16 cellular contexts compared by ENCODE assay signal in genomic region chr13:33147832-33148231, GRCh38.
DNase-seq lines count a peak whose midpoint lies in the region; TF ChIP-seq lines count a peak whose summit lies in the region.
"Had no signal": no experiment of that assay in that cellular context is flagged by ENCODE, and none has a peak within 500 bp of the region (broad histone marks: within the 10 kb centered on the region; RNA-seq: fewer than 3 reads in every experiment).

No MANE protein-coding gene starts in this region.

- BruUV-seq in OCI-LY7 (replicated peaks; lab: Mats Ljungman, UMichigan) = no TSS peak

- no CpG with 5 or more reads among the region's 3 CpGs for WGBS in H9 (ENCODE audit: extremely low coverage, insufficient read length, low lambda C conversion rate)

- H3K27me3 Mint-ChIP-seq in activated CD4-positive, alpha-beta T cell treated with anti-CD3 and anti-CD28 coated beads, Interleukin-2, amount 10 ng/mL, durations not matched to agents 24 days and 14 days = no peaks in the 10 kb centered on the region
- peaks cover 4% of the 10 kb centered on the region for H3K27me3 Mint-ChIP-seq in activated CD4-positive, alpha-beta T cell treated with anti-CD3 and anti-CD28 coated beads, Interleukin-2, amount 10 ng/mL, durations not matched to agents 7 days and 5 days
- H3K27me3 Mint-ChIP-seq in activated T-helper 2 cell treated with anti-CD3 and anti-CD28 coated beads, Interferon-gamma antibody, Interleukin-2, Interleukin-4, amounts not matched to agents 10 μg/mL and 5 μg/mL and 100 μg/mL, durations not matched to agents 14 hours and 24 hours and 36 hours (ENCODE audit: low read depth) = no peaks in the 10 kb centered on the region
- no peaks in the 10 kb centered on the region for H3K27me3 Mint-ChIP-seq in H9 (ENCODE audit: low read depth)

- no peak overlapping the region for H3K9ac ChIP-seq in H9 (ENCODE audit: extremely low read depth, insufficient read length, low read length)
- H3K9ac ChIP-seq: BLaER1, GM23248 had no signal

- H3K14ac ChIP-seq in H9 (ENCODE audit: insufficient read depth, low read length) = no peak overlapping the region

- H3K36me3 Mint-ChIP-seq in activated CD4-positive, alpha-beta T cell treated with anti-CD3 and anti-CD28 coated beads, Interleukin-2, amount 10 ng/mL, durations not matched to agents 24 days and 14 days (ENCODE audit: low read depth) = peaks cover 28% of the 10 kb centered on the region
- peaks cover 3% of the 10 kb centered on the region for H3K36me3 Mint-ChIP-seq in activated CD4-positive, alpha-beta T cell treated with anti-CD3 and anti-CD28 coated beads, Interleukin-2, amount 10 ng/mL, durations not matched to agents 7 days and 5 days (ENCODE audit: low read depth)
- H3K36me3 Mint-ChIP-seq in activated T-helper 2 cell treated with anti-CD3 and anti-CD28 coated beads, Interferon-gamma antibody, Interleukin-2, Interleukin-4, amounts not matched to agents 10 μg/mL and 5 μg/mL and 100 μg/mL, durations not matched to agents 14 hours and 24 hours and 36 hours (ENCODE audit: low read depth) = peaks cover 25% of the 10 kb centered on the region
- no peaks in the 10 kb centered on the region for H3K36me3 Mint-ChIP-seq in H9 (ENCODE audit: insufficient read depth in 1 of 3, low read depth in 3 of 3)
- H3K36me3 Mint-ChIP-seq: CD8-positive, alpha-beta memory T cell had no signal

- H3K36me3 ChIP-seq in OCI-LY7 (ENCODE audit: insufficient read depth, low read length) = no peaks in the 10 kb centered on the region
- H3K36me3 ChIP-seq: BLaER1 had no signal

- no peaks in the 10 kb centered on the region for H3K79me1 ChIP-seq in H9 (ENCODE audit: insufficient read depth, low read depth, low read length, poor library complexity, severe bottlenecking)

- H3K23ac ChIP-seq in H9 (ENCODE audit: insufficient read length, low read depth, low read length) = no peak overlapping the region

- no peak overlapping the region for H4K5ac ChIP-seq in H9 (ENCODE audit: insufficient read length, low read depth, low read length)

- no peak overlapping the region for H2BK12ac ChIP-seq in H9 (ENCODE audit: insufficient read length, low read depth, low read length)

- H3K4me1 Mint-ChIP-seq in activated CD4-positive, alpha-beta T cell treated with anti-CD3 and anti-CD28 coated beads, Interleukin-2, amount 10 ng/mL, durations not matched to agents 24 days and 14 days = peaks cover 28% of the 10 kb centered on the region
- peaks cover 10% of the 10 kb centered on the region for H3K4me1 Mint-ChIP-seq in activated CD4-positive, alpha-beta T cell treated with anti-CD3 and anti-CD28 coated beads, Interleukin-2, amount 10 ng/mL, durations not matched to agents 7 days and 5 days
- peaks cover 15% of the 10 kb centered on the region for H3K4me1 Mint-ChIP-seq in activated T-helper 2 cell treated with anti-CD3 and anti-CD28 coated beads, Interferon-gamma antibody, Interleukin-2, Interleukin-4, amounts not matched to agents 10 μg/mL and 5 μg/mL and 100 μg/mL, durations not matched to agents 14 hours and 24 hours and 36 hours (ENCODE audit: low read depth)
- no peaks in the 10 kb centered on the region for H3K4me1 Mint-ChIP-seq in H9
- H3K4me1 Mint-ChIP-seq: CD8-positive, alpha-beta memory T cell had no signal

- no peak overlapping the region for H3K4me3 ChIP-seq in OCI-LY7 (ENCODE audit: low read depth, low read length, poor library complexity, severe bottlenecking)
- H3K4me3 ChIP-seq: BLaER1, GM23248 had no signal

- CTCF ChIA-PET in activated CD4-positive, alpha-beta T cell treated with anti-CD3 and anti-CD28 coated beads, Interleukin-2, amount 10 ng/mL, durations not matched to agents 7 days and 5 days (lab: Charles Lee) = no interaction called here
- CTCF ChIA-PET in OCI-LY7 (lab: Charles Lee; ENCODE audit: unreplicated experiment) = no interaction called here

- H4K91ac ChIP-seq in H9 (ENCODE audit: insufficient read length, low read depth, low read length) = no peak overlapping the region

- H4K20me1 ChIP-seq in OCI-LY7 (ENCODE audit: insufficient read depth, low read length) = no peaks in the 10 kb centered on the region
- H4K20me1 ChIP-seq in H9 (ENCODE audit: control insufficient read depth, insufficient read depth, insufficient read length) = no peaks in the 10 kb centered on the region
- H4K20me1 ChIP-seq: BLaER1 had no signal

- peak overlapping the region; percentile 90 for H3K27ac Mint-ChIP-seq in activated CD4-positive, alpha-beta T cell treated with anti-CD3 and anti-CD28 coated beads, Interleukin-2, amount 10 ng/mL, durations not matched to agents 24 days and 14 days
- no peak overlapping the region for H3K27ac Mint-ChIP-seq in activated CD4-positive, alpha-beta T cell treated with anti-CD3 and anti-CD28 coated beads, Interleukin-2, amount 10 ng/mL, durations not matched to agents 7 days and 5 days
- H3K27ac Mint-ChIP-seq in activated T-helper 2 cell treated with anti-CD3 and anti-CD28 coated beads, Interferon-gamma antibody, Interleukin-2, Interleukin-4, amounts not matched to agents 10 μg/mL and 5 μg/mL and 100 μg/mL, durations not matched to agents 14 hours and 24 hours and 36 hours = peak overlapping the region; percentile 16
- H3K27ac Mint-ChIP-seq in H9 = no peak overlapping the region
- H3K27ac Mint-ChIP-seq: CD8-positive, alpha-beta memory T cell had no signal

- H3K79me2 ChIP-seq in OCI-LY7 (ENCODE audit: insufficient read depth, low read depth, low read length) = no peaks in the 10 kb centered on the region
- H3K79me2 ChIP-seq in H9 (ENCODE audit: insufficient read depth, low read length) = no peaks in the 10 kb centered on the region

- no peak overlapping the region for H2BK15ac ChIP-seq in H9 (ENCODE audit: low read depth, low read length)

- H3K27ac ChIP-seq in OCI-LY7 (ENCODE audit: low read depth, low read length, poor library complexity, severe bottlenecking) (no peak overlapping the region), H9 (ENCODE audit: insufficient read length, low read depth, low read length) (no peak overlapping the region)
- H3K27ac ChIP-seq: BLaER1, GM23248, HL-60 had no signal

- H2BK120ac ChIP-seq in H9 (ENCODE audit: low read depth, low read length, poor library complexity, severe bottlenecking) = no peak overlapping the region

- H3K4me3 Mint-ChIP-seq in activated CD4-positive, alpha-beta T cell treated with anti-CD3 and anti-CD28 coated beads, Interleukin-2, amount 10 ng/mL, durations not matched to agents 24 days and 14 days = no peak overlapping the region
- H3K4me3 Mint-ChIP-seq in activated CD4-positive, alpha-beta T cell treated with anti-CD3 and anti-CD28 coated beads, Interleukin-2, amount 10 ng/mL, durations not matched to agents 7 days and 5 days = no peak overlapping the region
- H3K4me3 Mint-ChIP-seq in activated T-helper 2 cell treated with anti-CD3 and anti-CD28 coated beads, Interferon-gamma antibody, Interleukin-2, Interleukin-4, amounts not matched to agents 10 μg/mL and 5 μg/mL and 100 μg/mL, durations not matched to agents 14 hours and 24 hours and 36 hours (ENCODE audit: low read depth) = no peak overlapping the region
- H3K4me3 Mint-ChIP-seq in H9 = no peak overlapping the region
- H3K4me3 Mint-ChIP-seq: CD8-positive, alpha-beta memory T cell had no signal

- DNase-seq in activated CD4-positive, alpha-beta T cell treated with anti-CD3 and anti-CD28 coated beads, Interleukin-2, amount 10 ng/mL, durations not matched to agents 24 days and 14 days = no peak
- no peak for DNase-seq in activated CD4-positive, alpha-beta T cell treated with anti-CD3 and anti-CD28 coated beads, Interleukin-2, amount 10 ng/mL, durations not matched to agents 7 days and 5 days
- no peak for DNase-seq in activated T-helper 2 cell treated with anti-CD3 and anti-CD28 coated beads, Interferon-gamma antibody, Interleukin-2, Interleukin-4, amounts not matched to agents 10 μg/mL and 5 μg/mL and 100 μg/mL, durations not matched to agents 14 hours and 24 hours and 36 hours (ENCODE audit: low spot score)
- peak; percentile 59 for DNase-seq in iris pigment epithelial cell (ENCODE audit: low read depth)
- no peak for DNase-seq in OCI-LY7 (ENCODE audit: low spot score)
- no peak for DNase-seq in H9
- DNase-seq in stimulated activated CD4-positive, alpha-beta T cell treated with anti-CD3 and anti-CD28 coated beads, Interleukin-15, amount 100 ng/mL, for 24 hours = no peak
- DNase-seq: 8988T; AML-193; Caco-2; CD8-positive, alpha-beta memory T cell; DND-41; GDM1; GM23248 had no signal

- H3K9me3 ChIP-seq in OCI-LY7 (ENCODE audit: low read length) (no peaks in the 10 kb centered on the region), H9 (ENCODE audit: control insufficient read depth, low read depth, low read length) (no peaks in the 10 kb centered on the region)
- H3K9me3 ChIP-seq: BLaER1 had no signal

- H3K9me3 Mint-ChIP-seq in activated CD4-positive, alpha-beta T cell treated with anti-CD3 and anti-CD28 coated beads, Interleukin-2, amount 10 ng/mL, durations not matched to agents 24 days and 14 days = peaks cover 23% of the 10 kb centered on the region
- peaks cover 9% of the 10 kb centered on the region for H3K9me3 Mint-ChIP-seq in activated CD4-positive, alpha-beta T cell treated with anti-CD3 and anti-CD28 coated beads, Interleukin-2, amount 10 ng/mL, durations not matched to agents 7 days and 5 days
- peaks cover 24% of the 10 kb centered on the region for H3K9me3 Mint-ChIP-seq in activated T-helper 2 cell treated with anti-CD3 and anti-CD28 coated beads, Interferon-gamma antibody, Interleukin-2, Interleukin-4, amounts not matched to agents 10 μg/mL and 5 μg/mL and 100 μg/mL, durations not matched to agents 14 hours and 24 hours and 36 hours
- peaks cover 0 to 2% of the 10 kb centered on the region in 2 experiments; a peak in 2 of 5 replicates for H3K9me3 Mint-ChIP-seq in H9
- H3K9me3 Mint-ChIP-seq: CD8-positive, alpha-beta memory T cell had no signal

- no peak overlapping the region for H4K8ac ChIP-seq in H9 (replicated peaks; ENCODE audit: insufficient read length, low read depth, low read length)

- H3K23me2 ChIP-seq in H9 (ENCODE audit: insufficient read length, low read depth, low read length, poor library complexity, severe bottlenecking) = no peaks in the 10 kb centered on the region

- no peaks in the 10 kb centered on the region for H3K27me3 ChIP-seq in H9 (ENCODE audit: insufficient read depth, low read length)
- H3K27me3 ChIP-seq: BLaER1 had no signal

- TF ChIP-seq CTCF in OCI-LY7 (conservative IDR thresholded peaks at IDR 0.05; ENCODE audit: low read length) = no peak
- no peak for TF ChIP-seq CTCF in H9 (conservative IDR thresholded peaks at IDR 0.05)

- POLR2A ChIA-PET in activated CD4-positive, alpha-beta T cell treated with anti-CD3 and anti-CD28 coated beads, Interleukin-2, amount 10 ng/mL, durations not matched to agents 7 days and 5 days (lab: Charles Lee) = no interaction called here
- POLR2A ChIA-PET in OCI-LY7 (lab: Charles Lee) = interaction anchor here (0.7 to 0.9 kb wide), 3 partner anchors 11 to 46 kb away, joined by 3 to 4 read pairs (median 3); no protein-coding TSS in a partner anchor

- no peak overlapping the region for H2BK20ac ChIP-seq in H9 (ENCODE audit: low read depth, low read length, poor library complexity, severe bottlenecking)

- H3K18ac ChIP-seq in H9 (ENCODE audit: insufficient read length, low read depth, low read length) = no peak overlapping the region

- no peak overlapping the region for H3T11ph ChIP-seq in H9 (ENCODE audit: low read length)

- H2AFZ ChIP-seq in OCI-LY7 (ENCODE audit: low read length) = no peak overlapping the region
- H2AFZ ChIP-seq in H9 (ENCODE audit: low read length) = no peak overlapping the region
- H2AFZ ChIP-seq: GM23248 had no signal

- no peak overlapping the region for H3K4ac ChIP-seq in H9 (ENCODE audit: low read depth, low read length)

- no peaks in the 10 kb centered on the region for H3K9me2 ChIP-seq in OCI-LY7 (ENCODE audit: insufficient read depth, low read length)

- no peak overlapping the region for H3K56ac ChIP-seq in H9 (ENCODE audit: insufficient read length, low read depth, low read length)

- no peak overlapping the region for H2AK5ac ChIP-seq in H9 (ENCODE audit: insufficient read length, low read length)

- intact Hi-C loops in activated CD4-positive, alpha-beta T cell treated with anti-CD3 and anti-CD28 coated beads, Interleukin-2, amount 10 ng/mL, durations not matched to agents 24 days and 14 days (cut with micrococcal nuclease) = loop anchor here (1.0 to 5.0 kb wide), 8 partner anchors 16 to 531 kb away; no protein-coding TSS in a partner anchor
- intact Hi-C loops in activated T-helper 2 cell treated with anti-CD3 and anti-CD28 coated beads, Interferon-gamma antibody, Interleukin-2, Interleukin-4, amounts not matched to agents 10 μg/mL and 5 μg/mL and 100 μg/mL, durations not matched to agents 14 hours and 24 hours and 36 hours (cut with micrococcal nuclease) = loop anchor here (2.0 to 5.0 kb wide), 4 partner anchors 41 to 395 kb away; no protein-coding TSS in a partner anchor
- intact Hi-C loops in OCI-LY7 (cut with micrococcal nuclease; ENCODE audit: unreplicated experiment) = no loop called here

- H3K4me2 ChIP-seq in OCI-LY7 (ENCODE audit: low read length) = no peak overlapping the region
- no peak overlapping the region for H3K4me2 ChIP-seq in H9 (ENCODE audit: insufficient read depth, insufficient read length, low read length)
- H3K4me2 ChIP-seq: BLaER1 had no signal

- H2BK5ac ChIP-seq in H9 (ENCODE audit: insufficient read length, low read length) = no peak overlapping the region

- H3K4me1 ChIP-seq in OCI-LY7 (ENCODE audit: insufficient read depth, low read length, poor library complexity, severe bottlenecking) (no peaks in the 10 kb centered on the region), H9 (ENCODE audit: insufficient read depth, low read length) (no peaks in the 10 kb centered on the region)
- H3K4me1 ChIP-seq: BLaER1 had no signal

Comparison
In these comparisons a context has a peak if more than half of its experiments do, and no peak if none do; other contexts are left out.
1. H3K27ac Mint-ChIP-seq: peak in activated CD4-positive, alpha-beta T cell treated with anti-CD3 and anti-CD28 coated beads, Interleukin-2, amount 10 ng/mL, durations not matched to agents 24 days and 14 days (single experiment) and activated T-helper 2 cell treated with anti-CD3 and anti-CD28 coated beads, Interferon-gamma antibody, Interleukin-2, Interleukin-4, amounts not matched to agents 10 μg/mL and 5 μg/mL and 100 μg/mL, durations not matched to agents 14 hours and 24 hours and 36 hours (single experiment); none in activated CD4-positive, alpha-beta T cell treated with anti-CD3 and anti-CD28 coated beads, Interleukin-2, amount 10 ng/mL, durations not matched to agents 7 days and 5 days (single experiment) and H9 (0 of 3).